Comparison of ENCODE assay signal across 8 cellular contexts in genomic region chr16:52238710-52239109, GRCh38.
"Had no signal": no experiment of that assay in that cellular context is flagged by ENCODE, and none has a peak within 500 bp of the region (broad histone marks: within the 10 kb centered on the region; RNA-seq: fewer than 3 reads in every experiment).

No MANE protein-coding gene starts in this region.

- H3K4me1 Mint-ChIP-seq: IgD-negative memory B cell had no signal

- DNase-seq: GOT3, H7, KBM-7 had no signal

- H3K36me3 ChIP-seq: HAP-1 had no signal

- FAIRE-seq: HTR-8/SVneo had no signal

- H3K4me3 Mint-ChIP-seq: IgD-negative memory B cell had no signal

- H3K36me3 Mint-ChIP-seq: IgD-negative memory B cell had no signal

- H3K27ac ChIP-seq: KMS-11 had no signal

- H3K4me3 ChIP-seq: HAP-1 had no signal

- H3K27ac Mint-ChIP-seq: IgD-negative memory B cell had no signal

- ATAC-seq: HCT116 had no signal

- H3K27me3 Mint-ChIP-seq: IgD-negative memory B cell had no signal

- H3K9ac ChIP-seq: KMS-11 had no signal

- H3K4me2 ChIP-seq: KMS-11 had no signal

- H3K4me1 ChIP-seq: HAP-1 had no signal
